ENCODE assay signal across 31 cellular contexts in genomic region chr2:236394571-236394970, GRCh38.
"Had no signal": no experiment of that assay in that cellular context is flagged by ENCODE, and none has a peak within 500 bp of the region (broad histone marks: within the 10 kb centered on the region; RNA-seq: fewer than 3 reads in every experiment).

No MANE protein-coding gene starts in this region.

- H3K36me3 Mint-ChIP-seq: activated CD4-positive, alpha-beta memory T cell treated with anti-CD3 and anti-CD28 coated beads for 36 hours; activated CD8-positive, alpha-beta memory T cell treated with anti-CD3 and anti-CD28 coated beads, Interleukin-2, amount 10 ng/mL, durations not matched to agents 7 days and 5 days; activated naive CD4-positive, alpha-beta T cell treated with anti-CD3 and anti-CD28 coated beads, Interleukin-2, amount 50 U/mL, for 24 hours; activated naive CD8-positive, alpha-beta T cell treated with anti-CD3 and anti-CD28 coated beads, Interleukin-2, amount 10 ng/mL, durations not matched to agents 7 days and 5 days had no signal

- H3K27ac ChIP-seq: ascending aorta, cardiac muscle cell, SJCRH30, SK-N-MC had no signal

- DNase-seq: activated CD4-positive, alpha-beta memory T cell treated with anti-CD3 and anti-CD28 coated beads for 36 hours; activated CD4-positive, alpha-beta T cell treated with anti-CD3 and anti-CD28 coated beads, Interleukin-2, amount 10 ng/mL, durations not matched to agents 7 days and 5 days; activated CD8-positive, alpha-beta memory T cell treated with anti-CD3 and anti-CD28 coated beads for 24 hours; activated CD8-positive, alpha-beta memory T cell treated with anti-CD3 and anti-CD28 coated beads, Interleukin-2, amount 10 ng/mL, durations not matched to agents 7 days and 5 days; activated CD8-positive, alpha-beta memory T cell treated with anti-CD3 and anti-CD28 coated beads, Interleukin-2, amount 50 U/mL, for 48 hours; activated effector memory CD4-positive, alpha-beta T cell treated with Interleukin-2 at 50 U/mL for 16 hours; activated naive CD4-positive, alpha-beta T cell; activated naive CD8-positive, alpha-beta T cell treated with anti-CD3 and anti-CD28 coated beads, Interleukin-2, amount 10 ng/mL, durations not matched to agents 7 days and 5 days; activated T-cell treated with anti-CD3 and anti-CD28 coated beads, Interleukin-2, amount 50 U/mL, for 48 hours; amygdala; Karpas-422; KBM-7; NCI-H1105; NCI-H1417 treated with DMSO at 0.1 percent for 48 hours; NCI-H187 treated with DMSO at 0.1 percent for 48 hours; NCI-H2081; NCI-H2171 treated with DMSO at 0.1 percent for 48 hours; NCI-H2227 treated with DMSO at 0.1 percent for 48 hours; NCI-H446; NCI-H524 treated with DMSO at 0.1 percent for 48 hours; SHP77; SJCRH30 had no signal

- H3K4me1 ChIP-seq: ascending aorta, SJCRH30 had no signal

- H3K4me3 Mint-ChIP-seq: activated CD4-positive, alpha-beta memory T cell treated with anti-CD3 and anti-CD28 coated beads for 36 hours; activated CD4-positive, alpha-beta T cell treated with anti-CD3 and anti-CD28 coated beads, Interleukin-2, amount 10 ng/mL, durations not matched to agents 7 days and 5 days; activated CD8-positive, alpha-beta memory T cell treated with anti-CD3 and anti-CD28 coated beads, Interleukin-2, amount 10 ng/mL, durations not matched to agents 7 days and 5 days; activated naive CD4-positive, alpha-beta T cell treated with anti-CD3 and anti-CD28 coated beads, Interleukin-2, amount 50 U/mL, for 24 hours; activated naive CD8-positive, alpha-beta T cell treated with anti-CD3 and anti-CD28 coated beads, Interleukin-2, amount 10 ng/mL, durations not matched to agents 7 days and 5 days; central memory CD8-positive, alpha-beta T cell; T-helper 1 cell treated with Interleukin-12 subunit alpha and Interleukin-12 subunit beta and Interleukin-4 antibody, amounts not matched to agents 30 μg/mL and 1 μg/mL, for 36 hours; T-helper 2 cell treated with Interferon-gamma antibody and Interleukin-4, amounts not matched to agents 5 μg/mL and 100 μg/mL, for 36 hours had no signal

- H3K27me3 Mint-ChIP-seq: activated CD4-positive, alpha-beta memory T cell treated with anti-CD3 and anti-CD28 coated beads for 36 hours had no signal

- H3K4me1 Mint-ChIP-seq: activated CD4-positive, alpha-beta T cell treated with anti-CD3 and anti-CD28 coated beads, Interleukin-2, amount 10 ng/mL, durations not matched to agents 7 days and 5 days; activated naive CD4-positive, alpha-beta T cell treated with anti-CD3 and anti-CD28 coated beads, Interleukin-2, amount 50 U/mL, for 24 hours; activated naive CD8-positive, alpha-beta T cell treated with anti-CD3 and anti-CD28 coated beads, Interleukin-2, amount 10 ng/mL, durations not matched to agents 7 days and 5 days; central memory CD8-positive, alpha-beta T cell had no signal

- FAIRE-seq: TTC549 had no signal

- H3K4me3 ChIP-seq: ascending aorta, cardiac muscle cell, SJCRH30, SK-N-MC had no signal

- H3K27me3 ChIP-seq: ascending aorta, cardiac muscle cell, SJCRH30 had no signal

- H3K27ac Mint-ChIP-seq: activated CD4-positive, alpha-beta memory T cell treated with anti-CD3 and anti-CD28 coated beads for 36 hours; activated CD4-positive, alpha-beta T cell treated with anti-CD3 and anti-CD28 coated beads, Interleukin-2, amount 10 ng/mL, durations not matched to agents 7 days and 5 days; activated CD8-positive, alpha-beta memory T cell treated with anti-CD3 and anti-CD28 coated beads, Interleukin-2, amount 10 ng/mL, durations not matched to agents 7 days and 5 days; activated naive CD4-positive, alpha-beta T cell treated with anti-CD3 and anti-CD28 coated beads, Interleukin-2, amount 50 U/mL, for 24 hours; activated naive CD8-positive, alpha-beta T cell treated with anti-CD3 and anti-CD28 coated beads, Interleukin-2, amount 10 ng/mL, durations not matched to agents 7 days and 5 days; T-helper 1 cell treated with Interleukin-12 subunit alpha and Interleukin-12 subunit beta and Interleukin-4 antibody, amounts not matched to agents 30 μg/mL and 1 μg/mL, for 36 hours; T-helper 2 cell treated with Interferon-gamma antibody and Interleukin-4, amounts not matched to agents 5 μg/mL and 100 μg/mL, for 36 hours had no signal

- H3K9me3 Mint-ChIP-seq: activated CD4-positive, alpha-beta memory T cell treated with anti-CD3 and anti-CD28 coated beads for 36 hours; activated naive CD4-positive, alpha-beta T cell treated with anti-CD3 and anti-CD28 coated beads, Interleukin-2, amount 50 U/mL, for 24 hours; activated naive CD8-positive, alpha-beta T cell treated with anti-CD3 and anti-CD28 coated beads, Interleukin-2, amount 10 ng/mL, durations not matched to agents 7 days and 5 days; central memory CD8-positive, alpha-beta T cell; T-helper 1 cell treated with Interleukin-12 subunit alpha and Interleukin-12 subunit beta and Interleukin-4 antibody, amounts not matched to agents 30 μg/mL and 1 μg/mL, for 36 hours; T-helper 2 cell treated with Interferon-gamma antibody and Interleukin-4, amounts not matched to agents 5 μg/mL and 100 μg/mL, for 36 hours had no signal

- H3K9me3 ChIP-seq: ascending aorta had no signal

- H3K36me3 ChIP-seq: ascending aorta, cardiac muscle cell, SJCRH30 had no signal

- ATAC-seq: activated CD8-positive, alpha-beta memory T cell treated with anti-CD3 and anti-CD28 coated beads, Interleukin-2, amount 10 ng/mL, durations not matched to agents 7 days and 5 days; Panc1 had no signal
